Comparison of ENCODE assay signal across 1 cellular context in the genomic region with DNA sequence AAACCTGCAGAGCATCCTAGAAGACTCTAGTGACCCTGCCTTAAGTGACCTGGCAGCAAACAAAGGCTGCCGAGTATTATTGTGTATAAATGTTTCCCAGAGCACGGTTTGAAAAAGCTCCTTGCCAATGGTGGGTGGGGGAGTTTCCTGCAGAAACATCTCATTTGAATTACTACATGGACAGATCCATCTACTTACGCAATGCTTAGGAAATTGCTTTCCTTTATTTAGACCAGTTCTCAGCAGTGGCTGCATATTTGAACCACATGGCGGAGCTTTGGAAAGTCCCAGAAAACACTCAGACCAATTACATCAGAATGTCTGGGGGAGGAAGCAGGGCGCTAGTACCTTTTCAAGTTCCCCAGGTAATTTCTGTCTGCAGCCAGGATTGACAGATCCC.
TF ChIP-seq lines count a peak whose summit lies in the region.

No MANE protein-coding gene starts in this region.

TF ChIP-seq in H1, 55 proteins besides CTCF, POLR2A, EP300 and RAD21:
- TF ChIP-seq, protein P1, sequence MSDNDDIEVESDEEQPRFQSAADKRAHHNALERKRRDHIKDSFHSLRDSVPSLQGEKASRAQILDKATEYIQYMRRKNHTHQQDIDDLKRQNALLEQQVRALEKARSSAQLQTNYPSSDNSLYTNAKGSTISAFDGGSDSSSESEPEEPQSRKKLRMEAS (IDR thresholded peaks at IDR 0.05) = 0 out of 2 replicates have a peak, but pooled peaks have one; percentile 36
- no peak for TF ChIP-seq SP4 (IDR thresholded peaks at IDR 0.05; ENCODE audit: low read length)
- peak; percentile 84 for TF ChIP-seq CEBPB (IDR thresholded peaks at IDR 0.05; ENCODE audit: low read depth, low read length)
